ENCODE assay signal across 1 cellular context in genomic region chr12:111685811-111686573, GRCh38.
A peak's percentile ranks its signal among the peaks of the same experiment; 100 is the strongest.
TF ChIP-seq lines count a peak whose summit lies in the region.

Gene ACAD10, plus strand, starts transcription at chr12:111686053. Its CDS starts 6,657 bp downstream, at chr12:111692710.
Gene BRAP, minus strand, starts transcription at chr12:111685956. Its CDS starts 164 bp downstream, at chr12:111685792.

TF ChIP-seq in K562, 482 proteins besides CTCF, POLR2A, EP300 and RAD21 (continued from another document and continues in another):
- TF ChIP-seq RBM34 (IDR thresholded peaks at IDR 0.05; ENCODE audit: borderline replicate concordance, insufficient read depth, low read length), result no peak
- no peak for TF ChIP-seq NR0B1 (IDR thresholded peaks at IDR 0.05; ENCODE audit: partially characterized antibody)
- TF ChIP-seq ZNF280B (CRISPR knock-in tag; IDR thresholded peaks at IDR 0.05), result no peak
- TF ChIP-seq C11orf30 (IDR thresholded peaks at IDR 0.05; ENCODE audit: low read depth), result peak; percentile 93
- no peak for TF ChIP-seq YBX1 (IDR thresholded peaks at IDR 0.05)
- no peak for TF ChIP-seq ZNF280A (IDR thresholded peaks at IDR 0.05; ENCODE audit: low read depth, partially characterized antibody)
- TF ChIP-seq RBM14 (IDR thresholded peaks at IDR 0.05; ENCODE audit: borderline replicate concordance, insufficient read depth, low read depth, low read length), result 0 out of 2 replicates have a peak, but pooled peaks have one; percentile 36
- peak; percentile 71 to 91; a peak in 3 of 4 replicates for TF ChIP-seq RCOR1 (IDR thresholded peaks at IDR 0.05; ENCODE audit: borderline replicate concordance in 1 of 2, low read depth in 2 of 2, low read length in 2 of 2)
- TF ChIP-seq MCM2 (IDR thresholded peaks at IDR 0.05; ENCODE audit: low read depth), result no peak
- TF ChIP-seq RAD51 (IDR thresholded peaks at IDR 0.05; ENCODE audit: borderline replicate concordance, low read depth), result no peak
- TF ChIP-seq ZNF316 (IDR thresholded peaks at IDR 0.05), result no peak
- TF ChIP-seq ETV1 (tag; conservative IDR thresholded peaks at IDR 0.05; ENCODE audit: low read depth), result peak; percentile 90
- TF ChIP-seq TFE3 (CRISPR knock-in tag; IDR thresholded peaks at IDR 0.05), result no peak
- TF ChIP-seq TOE1 (IDR thresholded peaks at IDR 0.05; ENCODE audit: borderline replicate concordance), result peak; percentile 60; the same call in 1 of the 2 replicates
- 0 out of 2 replicates have a peak, but pooled peaks have one; percentile 50 for TF ChIP-seq TOE1 (CRISPR knock-in tag; IDR thresholded peaks at IDR 0.05; ENCODE audit: borderline replicate concordance, low read depth)
- TF ChIP-seq RREB1 (CRISPR knock-in tag; IDR thresholded peaks at IDR 0.05), result no peak; the same call in 1 of the 2 replicates
- TF ChIP-seq NR2F6 (CRISPR knock-in tag; IDR thresholded peaks at IDR 0.05), result no peak
- TF ChIP-seq MXD1 (CRISPR knock-in tag; IDR thresholded peaks at IDR 0.05; ENCODE audit: borderline replicate concordance, poor library complexity, severe bottlenecking), result no peak
- peak; percentile 59 to 64; a peak in 1 of 4 replicates for TF ChIP-seq UBTF (IDR thresholded peaks at IDR 0.05; ENCODE audit: borderline replicate concordance in 1 of 2, low read depth in 2 of 2, low read length in 2 of 2)
- peak; percentile 21; the same call in 1 of the 2 replicates for TF ChIP-seq DEAF1 (CRISPR knock-in tag; IDR thresholded peaks at IDR 0.05)
- no peak for TF ChIP-seq BRF2 (IDR thresholded peaks at IDR 0.05; ENCODE audit: borderline replicate concordance, insufficient read depth, insufficient read length)
- no peak for TF ChIP-seq MCM7 (IDR thresholded peaks at IDR 0.05)
- peak; percentile 38 for TF ChIP-seq VEZF1 (CRISPR knock-in tag; IDR thresholded peaks at IDR 0.05)
- TF ChIP-seq RFX5 (IDR thresholded peaks at IDR 0.05; ENCODE audit: low read depth, low read length), result no peak
- no peak for TF ChIP-seq HBP1 (CRISPR knock-in tag; IDR thresholded peaks at IDR 0.05)
- no peak for TF ChIP-seq PTRF (tag; IDR thresholded peaks at IDR 0.05)
- no peak for TF ChIP-seq CREBBP (IDR thresholded peaks at IDR 0.05; ENCODE audit: low read depth, low read length)
- TF ChIP-seq ATF7 (IDR thresholded peaks at IDR 0.05), result peak; percentile 77
- peak; percentile 88 for TF ChIP-seq NBN (IDR thresholded peaks at IDR 0.05; ENCODE audit: low read depth)
- TF ChIP-seq DDX20 (tag; IDR thresholded peaks at IDR 0.05; ENCODE audit: low read depth), result no peak
- TF ChIP-seq ZBTB1 (CRISPR knock-in tag; IDR thresholded peaks at IDR 0.05; ENCODE audit: borderline replicate concordance, low read depth), result peak; percentile 19; the same call in 1 of the 2 replicates
